Comparison of ENCODE assay signal across 2 cellular contexts in the genomic region with DNA sequence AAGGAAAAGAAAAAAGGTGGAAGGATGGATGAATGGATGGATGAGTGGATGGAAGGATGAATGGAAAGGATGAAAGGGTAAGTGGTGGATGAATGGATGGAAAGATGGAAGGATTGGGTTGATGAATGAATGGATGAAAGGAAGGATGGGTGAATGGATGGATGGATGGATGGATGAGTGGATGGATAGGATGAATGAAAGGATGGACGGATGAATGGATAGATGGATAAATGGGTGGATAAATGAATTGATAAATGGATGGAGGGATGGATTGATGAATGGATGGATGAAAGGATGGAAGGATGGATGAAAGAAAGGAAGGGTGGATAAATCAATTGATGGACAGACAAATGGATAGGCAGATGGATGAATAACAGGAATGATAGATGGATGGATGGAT.
TF ChIP-seq lines count a peak whose summit lies in the region.

No MANE protein-coding gene starts in this region.

TF ChIP-seq in HepG2, 621 proteins besides CTCF, POLR2A, EP300 and RAD21:
- TF ChIP-seq NBN (conservative IDR thresholded peaks at IDR 0.05) (peak; percentile 90; the same call in 1 of the 2 replicates), FOXA1 (IDR thresholded peaks at IDR 0.05) (0 out of 2 replicates have a peak, but pooled peaks have one; percentile 27), FOXA1 (CRISPR knock-in tag; IDR thresholded peaks at IDR 0.05) (no peak), NONO (IDR thresholded peaks at IDR 0.05) (0 out of 2 replicates have a peak, but pooled peaks have one; percentile 83), NONO (CRISPR knock-in tag; conservative IDR thresholded peaks at IDR 0.05) (no peak), HMGA1 (CRISPR knock-in tag; conservative IDR thresholded peaks at IDR 0.05) (no peak), PHB2 (IDR thresholded peaks at IDR 0.05; ENCODE audit: partially characterized antibody) (peak; percentile 69), TRIM22 (IDR thresholded peaks at IDR 0.05) (0 out of 2 replicates have a peak, but pooled peaks have one; percentile 36), PLRG1 (conservative IDR thresholded peaks at IDR 0.05) (0 out of 2 replicates have a peak, but pooled peaks have one; percentile 35), ATF7 (IDR thresholded peaks at IDR 0.05) (0 out of 2 replicates have a peak, but pooled peaks have one; percentile 13), ATF7 (CRISPR knock-in tag; IDR thresholded peaks at IDR 0.05) (no peak), MXD4 (CRISPR knock-in tag; IDR thresholded peaks at IDR 0.05) (no peak)

TF ChIP-seq in K562, 482 proteins besides CTCF, POLR2A, EP300 and RAD21:
- TF ChIP-seq ZNF512 (tag; IDR thresholded peaks at IDR 0.05) (no peak), MTA1 (IDR thresholded peaks at IDR 0.05; ENCODE audit: borderline replicate concordance) (peak; percentile 19; the same call in 1 of the 2 replicates), CBX2 (IDR thresholded peaks at IDR 0.05; ENCODE audit: insufficient read depth, low read length, poor library complexity, severe bottlenecking) (no peak), MYNN (IDR thresholded peaks at IDR 0.05) (no peak), MYNN (CRISPR knock-in tag; IDR thresholded peaks at IDR 0.05) (no peak), THRB (CRISPR knock-in tag; conservative IDR thresholded peaks at IDR 0.05) (0 out of 2 replicates have a peak, but pooled peaks have one; percentile 34)
- TF ChIP-seq, protein P1, sequence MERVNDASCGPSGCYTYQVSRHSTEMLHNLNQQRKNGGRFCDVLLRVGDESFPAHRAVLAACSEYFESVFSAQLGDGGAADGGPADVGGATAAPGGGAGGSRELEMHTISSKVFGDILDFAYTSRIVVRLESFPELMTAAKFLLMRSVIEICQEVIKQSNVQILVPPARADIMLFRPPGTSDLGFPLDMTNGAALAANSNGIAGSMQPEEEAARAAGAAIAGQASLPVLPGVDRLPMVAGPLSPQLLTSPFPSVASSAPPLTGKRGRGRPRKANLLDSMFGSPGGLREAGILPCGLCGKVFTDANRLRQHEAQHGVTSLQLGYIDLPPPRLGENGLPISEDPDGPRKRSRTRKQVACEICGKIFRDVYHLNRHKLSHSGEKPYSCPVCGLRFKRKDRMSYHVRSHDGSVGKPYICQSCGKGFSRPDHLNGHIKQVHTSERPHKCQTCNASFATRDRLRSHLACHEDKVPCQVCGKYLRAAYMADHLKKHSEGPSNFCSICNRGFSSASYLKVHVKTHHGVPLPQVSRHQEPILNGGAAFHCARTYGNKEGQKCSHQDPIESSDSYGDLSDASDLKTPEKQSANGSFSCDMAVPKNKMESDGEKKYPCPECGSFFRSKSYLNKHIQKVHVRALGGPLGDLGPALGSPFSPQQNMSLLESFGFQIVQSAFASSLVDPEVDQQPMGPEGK (CRISPR knock-in tag; IDR thresholded peaks at IDR 0.05; ENCODE audit: borderline replicate concordance): no peak
- TF ChIP-seq, protein P2, sequence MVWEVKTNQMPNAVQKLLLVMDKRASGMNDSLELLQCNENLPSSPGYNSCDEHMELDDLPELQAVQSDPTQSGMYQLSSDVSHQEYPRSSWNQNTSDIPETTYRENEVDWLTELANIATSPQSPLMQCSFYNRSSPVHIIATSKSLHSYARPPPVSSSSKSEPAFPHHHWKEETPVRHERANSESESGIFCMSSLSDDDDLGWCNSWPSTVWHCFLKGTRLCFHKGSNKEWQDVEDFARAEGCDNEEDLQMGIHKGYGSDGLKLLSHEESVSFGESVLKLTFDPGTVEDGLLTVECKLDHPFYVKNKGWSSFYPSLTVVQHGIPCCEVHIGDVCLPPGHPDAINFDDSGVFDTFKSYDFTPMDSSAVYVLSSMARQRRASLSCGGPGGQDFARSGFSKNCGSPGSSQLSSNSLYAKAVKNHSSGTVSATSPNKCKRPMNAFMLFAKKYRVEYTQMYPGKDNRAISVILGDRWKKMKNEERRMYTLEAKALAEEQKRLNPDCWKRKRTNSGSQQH (CRISPR knock-in tag; IDR thresholded peaks at IDR 0.05): 0 out of 2 replicates have a peak, but pooled peaks have one; percentile 45
